In genomic region chr20:12963456-12963855, GRCh38 we compare ENCODE assay signal across 16 cellular contexts. TPM values are rescaled to one million over a fixed set of nuclear protein-coding genes. Genes with fewer than 3 reads are reported as not detected.
DNase-seq lines count a peak whose midpoint lies in the region; ATAC-seq and TF ChIP-seq lines count a peak whose summit lies in the region.
"Had no signal": no experiment of that assay in that cellular context is flagged by ENCODE, and none has a peak within 500 bp of the region (broad histone marks: within the 10 kb centered on the region; RNA-seq: fewer than 3 reads in every experiment).

No MANE protein-coding gene starts in this region.

- H3K4me3 ChIP-seq in LNCaP clone FGC (ENCODE audit: low read depth, low read length) (peak overlapping the region; percentile 22), PC-3 (ENCODE audit: low read length) (peak overlapping the region; percentile 34), parathyroid adenoma (ENCODE audit: low read depth, low read length) (no peak overlapping the region)

- CTCF ChIA-PET in PC-3 (lab: Charles Lee) = interaction anchor here (0.5 to 1.3 kb wide), 3 partner anchors 27 to 39 kb away, joined by 3 to 5 read pairs (median 3); no protein-coding TSS in a partner anchor
- CTCF ChIA-PET in activated naive CD4-positive, alpha-beta T cell treated with anti-CD3 and anti-CD28 coated beads, Interleukin-2, amount 10 ng/mL, durations not matched to agents 7 days and 5 days (lab: Charles Lee) = interaction anchor here (0.9 kb wide), 1 partner anchor 34 kb away, joined by 4 read pairs; no protein-coding TSS in a partner anchor

- peak overlapping the region; percentile 71 for H3K4me2 ChIP-seq in PC-3 (ENCODE audit: low read length)
- H3K4me2 ChIP-seq in parathyroid adenoma (ENCODE audit: low read length) = no peak overlapping the region

- H3K4me1 ChIP-seq in PC-3 (ENCODE audit: insufficient read depth, low read length) = peaks cover 46% of the 10 kb centered on the region
- no peaks in the 10 kb centered on the region for H3K4me1 ChIP-seq in parathyroid adenoma

- no peaks in the 10 kb centered on the region for H3K9me2 ChIP-seq in PC-3 (replicated peaks; ENCODE audit: low read length)

- H3K9me3 Mint-ChIP-seq in activated naive CD4-positive, alpha-beta T cell treated with anti-CD3 and anti-CD28 coated beads, Interleukin-2, amount 10 ng/mL, durations not matched to agents 7 days and 5 days = no peaks in the 10 kb centered on the region
- H3K9me3 Mint-ChIP-seq: CD14-positive monocyte; CD8-positive, alpha-beta T cell had no signal

- POLR2A ChIA-PET in PC-3 (lab: Charles Lee; ENCODE audit: unreplicated experiment) = interaction anchor here (0.6 kb wide), 1 partner anchor 107 kb away, joined by 3 read pairs; no protein-coding TSS in a partner anchor

- H3K36me3 ChIP-seq in PC-3 (ENCODE audit: low read depth, low read length) = no peaks in the 10 kb centered on the region
- H3K36me3 ChIP-seq in parathyroid adenoma (ENCODE audit: control insufficient read depth, insufficient read depth, low read length) = no peaks in the 10 kb centered on the region

- ATAC-seq in PC-3 (peak; percentile 48), left colon (peak; percentile 79), GM19395 (IDR thresholded peaks at IDR 0.05; ENCODE audit: unreplicated experiment) (no peak), HG03432 (IDR thresholded peaks at IDR 0.05; ENCODE audit: unreplicated experiment) (no peak), GM21529 (IDR thresholded peaks at IDR 0.05; ENCODE audit: unreplicated experiment) (no peak)
- ATAC-seq: CD8-positive, alpha-beta T cell had no signal

- H4K20me1 ChIP-seq in PC-3 (ENCODE audit: low read length) = no peaks in the 10 kb centered on the region

- no peaks in the 10 kb centered on the region for H3K27me3 ChIP-seq in PC-3 (ENCODE audit: low read length)
- no peaks in the 10 kb centered on the region for H3K27me3 ChIP-seq in parathyroid adenoma (ENCODE audit: control insufficient read depth, insufficient read depth, low read length)

- H3K27ac ChIP-seq in PC-3 (ENCODE audit: low read length) (peak overlapping the region; percentile 74), parathyroid adenoma (no peak overlapping the region)
- H3K27ac ChIP-seq: 22Rv1 had no signal

- H3K4me3 Mint-ChIP-seq in activated naive CD4-positive, alpha-beta T cell treated with anti-CD3 and anti-CD28 coated beads, Interleukin-2, amount 10 ng/mL, durations not matched to agents 7 days and 5 days = no peak overlapping the region
- H3K4me3 Mint-ChIP-seq: CD14-positive monocyte; CD8-positive, alpha-beta T cell; HFFc6 had no signal

- TF ChIP-seq CTCF in LNCaP clone FGC (IDR thresholded peaks at IDR 0.05; ENCODE audit: control insufficient read depth, extremely low read depth, insufficient read depth) = no peak
- TF ChIP-seq CTCF in PC-3 (conservative IDR thresholded peaks at IDR 0.05; ENCODE audit: low read depth, low read length) = no peak
- TF ChIP-seq CTCF in parathyroid adenoma (IDR thresholded peaks at IDR 0.05) = no peak

- H3K9ac ChIP-seq in PC-3 (ENCODE audit: low read length) = peak overlapping the region; percentile 29
- no peak overlapping the region for H3K9ac ChIP-seq in parathyroid adenoma

- no peak overlapping the region for H3K27ac Mint-ChIP-seq in activated naive CD4-positive, alpha-beta T cell treated with anti-CD3 and anti-CD28 coated beads, Interleukin-2, amount 10 ng/mL, durations not matched to agents 7 days and 5 days
- H3K27ac Mint-ChIP-seq: CD14-positive monocyte; CD8-positive, alpha-beta T cell; HFFc6 had no signal

- DNase-seq in LNCaP clone FGC (ENCODE audit: low read depth) = peak; percentile 36
- peak; percentile 74 for DNase-seq in PC-3
- DNase-seq in left colon = no peak
- DNase-seq in activated naive CD4-positive, alpha-beta T cell treated with anti-CD3 and anti-CD28 coated beads, Interleukin-2, amount 10 ng/mL, durations not matched to agents 7 days and 5 days = no peak
- DNase-seq: CD8-positive, alpha-beta T cell; COR-L47; DND-41; GDM1; HCEC 1CT; HFFc6 had no signal

- peaks cover 4% of the 10 kb centered on the region for H3K4me1 Mint-ChIP-seq in activated naive CD4-positive, alpha-beta T cell treated with anti-CD3 and anti-CD28 coated beads, Interleukin-2, amount 10 ng/mL, durations not matched to agents 7 days and 5 days
- H3K4me1 Mint-ChIP-seq: CD14-positive monocyte had no signal

- intact Hi-C loops in PC-3 (cut with micrococcal nuclease) = loop anchor here (2.0 kb wide), 1 partner anchor 17 kb away; no protein-coding TSS in a partner anchor
- intact Hi-C loops in left colon (cut with DNase I, micrococcal nuclease) = no loop called here

- no TSS peak for BruUV-seq in PC-3 (replicated peaks; lab: Mats Ljungman, UMichigan)

- H3K79me2 ChIP-seq in PC-3 (ENCODE audit: low read length) (no peaks in the 10 kb centered on the region), parathyroid adenoma (no peaks in the 10 kb centered on the region)

- H3F3A ChIP-seq in PC-3 (ENCODE audit: low read length, unreplicated experiment) = no peaks in the 10 kb centered on the region

- H3K9me3 ChIP-seq in PC-3 (ENCODE audit: low read length) (no peaks in the 10 kb centered on the region), parathyroid adenoma (ENCODE audit: control insufficient read depth, low read length) (no peaks in the 10 kb centered on the region)

- H2AFZ ChIP-seq in PC-3 (ENCODE audit: low read length) (peak overlapping the region; percentile 65), parathyroid adenoma (peak overlapping the region; percentile 15)

- H3K27me3 Mint-ChIP-seq in activated naive CD4-positive, alpha-beta T cell treated with anti-CD3 and anti-CD28 coated beads, Interleukin-2, amount 10 ng/mL, durations not matched to agents 7 days and 5 days = no peaks in the 10 kb centered on the region

- H3K36me3 Mint-ChIP-seq in activated naive CD4-positive, alpha-beta T cell treated with anti-CD3 and anti-CD28 coated beads, Interleukin-2, amount 10 ng/mL, durations not matched to agents 7 days and 5 days = no peaks in the 10 kb centered on the region
- H3K36me3 Mint-ChIP-seq: CD14-positive monocyte; CD8-positive, alpha-beta T cell had no signal

RNA-seq across cellular contexts. Expression of gene SPTLC3, which starts 45.3 kb away (rescaled TPM):
- total RNA-seq in PC-3 (2014; rRNA removed) (6.3 and 16.3 TPM in 2 replicates), left colon (1 to 10 TPM; 6.6 to 9.7 TPM)
- total RNA-seq: HFFc6 had no signal

Comparison
In these comparisons a context has a peak if more than half of its experiments do, and no peak if none do; other contexts are left out.
1. DNase-seq: peak in LNCaP clone FGC (single experiment) and PC-3 (single experiment); none in left colon (0 of 2) and activated naive CD4-positive, alpha-beta T cell treated with anti-CD3 and anti-CD28 coated beads, Interleukin-2, amount 10 ng/mL, durations not matched to agents 7 days and 5 days (single experiment).
2. ATAC-seq: peak in PC-3 (single experiment) and left colon (single experiment); none in GM19395 (single experiment), HG03432 (single experiment) and GM21529 (single experiment).